1 cellular context compared by ENCODE assay signal in the genomic region with DNA sequence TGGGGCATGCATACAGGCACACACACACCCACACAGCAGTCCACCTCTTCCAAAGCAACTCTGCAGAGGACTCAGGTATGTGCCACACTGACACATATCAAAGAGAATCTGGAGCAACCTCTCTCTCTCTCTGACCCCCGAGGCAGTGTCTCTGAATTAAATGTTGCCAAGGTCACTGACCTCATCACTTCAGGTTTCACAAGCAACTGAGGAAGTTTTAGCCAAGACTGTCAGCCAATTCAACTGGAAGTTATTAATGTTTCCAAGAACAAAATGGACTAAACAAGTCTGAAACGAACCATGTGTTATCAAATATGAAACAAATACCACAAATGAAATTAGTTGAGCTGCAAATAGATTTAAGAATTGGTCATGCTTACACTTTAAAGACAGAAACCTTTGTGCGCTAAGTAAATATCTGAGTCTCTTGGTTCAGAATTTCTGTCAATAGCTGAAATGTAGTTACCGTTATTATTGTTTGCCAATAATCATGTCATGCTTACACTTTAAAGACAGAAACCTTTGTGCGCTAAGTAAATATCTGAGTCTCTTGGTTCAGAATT.
A peak's percentile ranks its signal among the peaks of the same experiment; 100 is the strongest.
TF ChIP-seq lines count a peak whose summit lies in the region.

No MANE protein-coding gene starts in this region.

TF ChIP-seq in HepG2, 621 proteins besides CTCF, POLR2A, EP300 and RAD21 (continued from another document and continues in another):
- TF ChIP-seq, protein P1, sequence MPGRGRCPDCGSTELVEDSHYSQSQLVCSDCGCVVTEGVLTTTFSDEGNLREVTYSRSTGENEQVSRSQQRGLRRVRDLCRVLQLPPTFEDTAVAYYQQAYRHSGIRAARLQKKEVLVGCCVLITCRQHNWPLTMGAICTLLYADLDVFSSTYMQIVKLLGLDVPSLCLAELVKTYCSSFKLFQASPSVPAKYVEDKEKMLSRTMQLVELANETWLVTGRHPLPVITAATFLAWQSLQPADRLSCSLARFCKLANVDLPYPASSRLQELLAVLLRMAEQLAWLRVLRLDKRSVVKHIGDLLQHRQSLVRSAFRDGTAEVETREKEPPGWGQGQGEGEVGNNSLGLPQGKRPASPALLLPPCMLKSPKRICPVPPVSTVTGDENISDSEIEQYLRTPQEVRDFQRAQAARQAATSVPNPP (CRISPR knock-in tag; IDR thresholded peaks at IDR 0.05), result no peak
- no peak for TF ChIP-seq ZSCAN30 (CRISPR knock-in tag; IDR thresholded peaks at IDR 0.05)
- TF ChIP-seq SOX6 (IDR thresholded peaks at IDR 0.05), result no peak
- peak; percentile 88 for TF ChIP-seq SOX6 (CRISPR knock-in tag; IDR thresholded peaks at IDR 0.05)
- TF ChIP-seq PCBP2 (optimal IDR thresholded peaks at IDR 0.05; ENCODE audit: low read depth, low read length, poor library complexity, severe bottlenecking), result no peak
- 0 out of 2 replicates have a peak, but pooled peaks have one; percentile 53 for TF ChIP-seq MBD4 (IDR thresholded peaks at IDR 0.05; ENCODE audit: borderline replicate concordance, low read length)
- no peak for TF ChIP-seq AGO1 (IDR thresholded peaks at IDR 0.05; ENCODE audit: low read depth, low read length, poor library complexity, severe bottlenecking)
- TF ChIP-seq CHD4 (IDR thresholded peaks at IDR 0.05; ENCODE audit: borderline replicate concordance, low read length), result peak; percentile 50; the same call in 1 of the 2 replicates
- TF ChIP-seq AGO2 (optimal IDR thresholded peaks at IDR 0.05; ENCODE audit: low read depth, low read length), result no peak
- TF ChIP-seq, protein P2, sequence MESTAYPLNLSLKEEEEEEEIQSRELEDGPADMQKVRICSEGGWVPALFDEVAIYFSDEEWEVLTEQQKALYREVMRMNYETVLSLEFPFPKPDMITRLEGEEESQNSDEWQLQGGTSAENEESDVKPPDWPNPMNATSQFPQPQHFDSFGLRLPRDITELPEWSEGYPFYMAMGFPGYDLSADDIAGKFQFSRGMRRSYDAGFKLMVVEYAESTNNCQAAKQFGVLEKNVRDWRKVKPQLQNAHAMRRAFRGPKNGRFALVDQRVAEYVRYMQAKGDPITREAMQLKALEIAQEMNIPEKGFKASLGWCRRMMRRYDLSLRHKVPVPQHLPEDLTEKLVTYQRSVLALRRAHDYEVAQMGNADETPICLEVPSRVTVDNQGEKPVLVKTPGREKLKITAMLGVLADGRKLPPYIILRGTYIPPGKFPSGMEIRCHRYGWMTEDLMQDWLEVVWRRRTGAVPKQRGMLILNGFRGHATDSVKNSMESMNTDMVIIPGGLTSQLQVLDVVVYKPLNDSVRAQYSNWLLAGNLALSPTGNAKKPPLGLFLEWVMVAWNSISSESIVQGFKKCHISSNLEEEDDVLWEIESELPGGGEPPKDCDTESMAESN (CRISPR knock-in tag; conservative IDR thresholded peaks at IDR 0.05), result no peak
- TF ChIP-seq, protein P3, sequence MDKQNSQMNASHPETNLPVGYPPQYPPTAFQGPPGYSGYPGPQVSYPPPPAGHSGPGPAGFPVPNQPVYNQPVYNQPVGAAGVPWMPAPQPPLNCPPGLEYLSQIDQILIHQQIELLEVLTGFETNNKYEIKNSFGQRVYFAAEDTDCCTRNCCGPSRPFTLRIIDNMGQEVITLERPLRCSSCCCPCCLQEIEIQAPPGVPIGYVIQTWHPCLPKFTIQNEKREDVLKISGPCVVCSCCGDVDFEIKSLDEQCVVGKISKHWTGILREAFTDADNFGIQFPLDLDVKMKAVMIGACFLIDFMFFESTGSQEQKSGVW (CRISPR knock-in tag; IDR thresholded peaks at IDR 0.05; ENCODE audit: borderline replicate concordance), result no peak
- TF ChIP-seq ZNF720 (CRISPR knock-in tag; IDR thresholded peaks at IDR 0.05), result no peak
- TF ChIP-seq, protein P4, sequence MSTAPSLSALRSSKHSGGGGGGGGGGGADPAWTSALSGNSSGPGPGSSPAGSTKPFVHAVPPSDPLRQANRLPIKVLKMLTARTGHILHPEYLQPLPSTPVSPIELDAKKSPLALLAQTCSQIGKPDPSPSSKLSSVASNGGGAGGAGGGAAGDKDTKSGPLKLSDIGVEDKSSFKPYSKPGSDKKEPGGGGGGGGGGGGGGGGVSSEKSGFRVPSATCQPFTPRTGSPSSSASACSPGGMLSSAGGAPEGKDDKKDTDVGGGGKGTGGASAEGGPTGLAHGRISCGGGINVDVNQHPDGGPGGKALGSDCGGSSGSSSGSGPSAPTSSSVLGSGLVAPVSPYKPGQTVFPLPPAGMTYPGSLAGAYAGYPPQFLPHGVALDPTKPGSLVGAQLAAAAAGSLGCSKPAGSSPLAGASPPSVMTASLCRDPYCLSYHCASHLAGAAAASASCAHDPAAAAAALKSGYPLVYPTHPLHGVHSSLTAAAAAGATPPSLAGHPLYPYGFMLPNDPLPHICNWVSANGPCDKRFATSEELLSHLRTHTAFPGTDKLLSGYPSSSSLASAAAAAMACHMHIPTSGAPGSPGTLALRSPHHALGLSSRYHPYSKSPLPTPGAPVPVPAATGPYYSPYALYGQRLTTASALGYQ (CRISPR knock-in tag; IDR thresholded peaks at IDR 0.05), result 0 out of 2 replicates have a peak, but pooled peaks have one; percentile 61
- TF ChIP-seq, protein P5, sequence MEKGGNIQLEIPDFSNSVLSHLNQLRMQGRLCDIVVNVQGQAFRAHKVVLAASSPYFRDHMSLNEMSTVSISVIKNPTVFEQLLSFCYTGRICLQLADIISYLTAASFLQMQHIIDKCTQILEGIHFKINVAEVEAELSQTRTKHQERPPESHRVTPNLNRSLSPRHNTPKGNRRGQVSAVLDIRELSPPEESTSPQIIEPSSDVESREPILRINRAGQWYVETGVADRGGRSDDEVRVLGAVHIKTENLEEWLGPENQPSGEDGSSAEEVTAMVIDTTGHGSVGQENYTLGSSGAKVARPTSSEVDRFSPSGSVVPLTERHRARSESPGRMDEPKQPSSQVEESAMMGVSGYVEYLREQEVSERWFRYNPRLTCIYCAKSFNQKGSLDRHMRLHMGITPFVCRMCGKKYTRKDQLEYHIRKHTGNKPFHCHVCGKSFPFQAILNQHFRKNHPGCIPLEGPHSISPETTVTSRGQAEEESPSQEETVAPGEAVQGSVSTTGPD (CRISPR knock-in tag; IDR thresholded peaks at IDR 0.05), result no peak
- TF ChIP-seq, protein P6, sequence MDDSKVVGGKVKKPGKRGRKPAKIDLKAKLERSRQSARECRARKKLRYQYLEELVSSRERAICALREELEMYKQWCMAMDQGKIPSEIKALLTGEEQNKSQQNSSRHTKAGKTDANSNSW (CRISPR knock-in tag; IDR thresholded peaks at IDR 0.05; ENCODE audit: borderline replicate concordance), result no peak
- TF ChIP-seq, protein P7, sequence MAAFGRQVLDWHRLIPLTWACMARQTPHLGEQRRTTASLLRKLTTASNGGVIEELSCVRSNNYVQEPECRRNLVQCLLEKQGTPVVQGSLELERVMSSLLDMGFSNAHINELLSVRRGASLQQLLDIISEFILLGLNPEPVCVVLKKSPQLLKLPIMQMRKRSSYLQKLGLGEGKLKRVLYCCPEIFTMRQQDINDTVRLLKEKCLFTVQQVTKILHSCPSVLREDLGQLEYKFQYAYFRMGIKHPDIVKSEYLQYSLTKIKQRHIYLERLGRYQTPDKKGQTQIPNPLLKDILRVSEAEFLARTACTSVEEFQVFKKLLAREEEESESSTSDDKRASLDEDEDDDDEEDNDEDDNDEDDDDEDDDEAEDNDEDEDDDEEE (CRISPR knock-in tag; IDR thresholded peaks at IDR 0.05), result no peak
- TF ChIP-seq NCOA1 (CRISPR knock-in tag; IDR thresholded peaks at IDR 0.05), result no peak
- TF ChIP-seq, protein P8, sequence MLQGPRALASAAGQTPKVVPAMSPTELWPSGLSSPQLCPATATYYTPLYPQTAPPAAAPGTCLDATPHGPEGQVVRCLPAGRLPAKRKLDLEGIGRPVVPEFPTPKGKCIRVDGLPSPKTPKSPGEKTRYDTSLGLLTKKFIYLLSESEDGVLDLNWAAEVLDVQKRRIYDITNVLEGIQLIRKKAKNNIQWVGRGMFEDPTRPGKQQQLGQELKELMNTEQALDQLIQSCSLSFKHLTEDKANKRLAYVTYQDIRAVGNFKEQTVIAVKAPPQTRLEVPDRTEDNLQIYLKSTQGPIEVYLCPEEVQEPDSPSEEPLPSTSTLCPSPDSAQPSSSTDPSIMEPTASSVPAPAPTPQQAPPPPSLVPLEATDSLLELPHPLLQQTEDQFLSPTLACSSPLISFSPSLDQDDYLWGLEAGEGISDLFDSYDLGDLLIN (CRISPR knock-in tag; IDR thresholded peaks at IDR 0.05; ENCODE audit: borderline replicate concordance), result no peak
- TF ChIP-seq ZNF253 (CRISPR knock-in tag; IDR thresholded peaks at IDR 0.05; ENCODE audit: borderline replicate concordance), result no peak
- no peak for TF ChIP-seq ATRX (CRISPR knock-in tag; IDR thresholded peaks at IDR 0.05; ENCODE audit: borderline replicate concordance)
- no peak for TF ChIP-seq ZNF460 (CRISPR knock-in tag; IDR thresholded peaks at IDR 0.05; ENCODE audit: borderline replicate concordance)
- no peak for TF ChIP-seq ZNF431 (CRISPR knock-in tag; IDR thresholded peaks at IDR 0.05; ENCODE audit: borderline replicate concordance, low read depth)
- TF ChIP-seq, protein P9, sequence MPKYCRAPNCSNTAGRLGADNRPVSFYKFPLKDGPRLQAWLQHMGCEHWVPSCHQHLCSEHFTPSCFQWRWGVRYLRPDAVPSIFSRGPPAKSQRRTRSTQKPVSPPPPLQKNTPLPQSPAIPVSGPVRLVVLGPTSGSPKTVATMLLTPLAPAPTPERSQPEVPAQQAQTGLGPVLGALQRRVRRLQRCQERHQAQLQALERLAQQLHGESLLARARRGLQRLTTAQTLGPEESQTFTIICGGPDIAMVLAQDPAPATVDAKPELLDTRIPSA (CRISPR knock-in tag; IDR thresholded peaks at IDR 0.05; ENCODE audit: borderline replicate concordance), result no peak
- TF ChIP-seq ZNF746 (CRISPR knock-in tag; IDR thresholded peaks at IDR 0.05), result no peak
- TF ChIP-seq REPIN1 (CRISPR knock-in tag; IDR thresholded peaks at IDR 0.05; ENCODE audit: borderline replicate concordance, low read depth), result no peak
- no peak for TF ChIP-seq SPEN (CRISPR knock-in tag; IDR thresholded peaks at IDR 0.05; ENCODE audit: low read depth)
- TF ChIP-seq, protein P10, sequence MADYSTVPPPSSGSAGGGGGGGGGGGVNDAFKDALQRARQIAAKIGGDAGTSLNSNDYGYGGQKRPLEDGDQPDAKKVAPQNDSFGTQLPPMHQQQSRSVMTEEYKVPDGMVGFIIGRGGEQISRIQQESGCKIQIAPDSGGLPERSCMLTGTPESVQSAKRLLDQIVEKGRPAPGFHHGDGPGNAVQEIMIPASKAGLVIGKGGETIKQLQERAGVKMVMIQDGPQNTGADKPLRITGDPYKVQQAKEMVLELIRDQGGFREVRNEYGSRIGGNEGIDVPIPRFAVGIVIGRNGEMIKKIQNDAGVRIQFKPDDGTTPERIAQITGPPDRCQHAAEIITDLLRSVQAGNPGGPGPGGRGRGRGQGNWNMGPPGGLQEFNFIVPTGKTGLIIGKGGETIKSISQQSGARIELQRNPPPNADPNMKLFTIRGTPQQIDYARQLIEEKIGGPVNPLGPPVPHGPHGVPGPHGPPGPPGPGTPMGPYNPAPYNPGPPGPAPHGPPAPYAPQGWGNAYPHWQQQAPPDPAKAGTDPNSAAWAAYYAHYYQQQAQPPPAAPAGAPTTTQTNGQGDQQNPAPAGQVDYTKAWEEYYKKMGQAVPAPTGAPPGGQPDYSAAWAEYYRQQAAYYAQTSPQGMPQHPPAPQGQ (CRISPR knock-in tag; IDR thresholded peaks at IDR 0.05; ENCODE audit: borderline replicate concordance), result no peak
- peak; percentile 67 for TF ChIP-seq TBX2 (CRISPR knock-in tag; IDR thresholded peaks at IDR 0.05; ENCODE audit: borderline replicate concordance)
- 0 out of 2 replicates have a peak, but pooled peaks have one; percentile 10 for TF ChIP-seq HHEX (CRISPR knock-in tag; IDR thresholded peaks at IDR 0.05)
- no peak for TF ChIP-seq THYN1 (CRISPR knock-in tag; IDR thresholded peaks at IDR 0.05; ENCODE audit: borderline replicate concordance, low read depth)
- TF ChIP-seq FIP1L1 (IDR thresholded peaks at IDR 0.05; ENCODE audit: borderline replicate concordance, insufficient read depth, low read depth, low read length), result no peak
- TF ChIP-seq SP1 (IDR thresholded peaks at IDR 0.05), result no peak
- TF ChIP-seq SP1 (CRISPR knock-in tag; IDR thresholded peaks at IDR 0.05), result no peak
- TF ChIP-seq, protein P11, sequence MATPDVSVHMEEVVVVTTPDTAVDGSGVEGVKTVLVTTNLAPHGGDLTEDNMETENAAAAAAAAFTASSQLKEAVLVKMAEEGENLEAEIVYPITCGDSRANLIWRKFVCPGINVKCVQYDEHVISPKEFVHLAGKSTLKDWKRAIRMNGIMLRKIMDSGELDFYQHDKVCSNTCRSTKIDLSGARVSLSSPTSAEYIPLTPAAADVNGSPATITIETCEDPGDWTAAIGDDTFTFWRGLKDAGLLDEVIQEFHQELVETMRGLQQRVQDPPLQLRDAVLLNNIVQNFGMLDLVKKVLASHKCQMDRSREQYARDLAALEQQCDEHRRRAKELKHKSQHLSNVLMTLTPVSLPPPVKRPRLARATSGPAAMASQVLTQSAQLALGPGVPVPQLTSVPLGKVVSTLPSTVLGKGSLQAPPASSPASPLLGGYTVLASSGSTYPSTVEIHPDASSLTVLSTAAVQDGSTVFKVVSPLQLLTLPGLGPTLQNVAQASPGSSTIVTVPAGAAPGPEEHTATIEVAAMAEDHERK (CRISPR knock-in tag; IDR thresholded peaks at IDR 0.05; ENCODE audit: low read depth), result no peak
- TF ChIP-seq PAWR (CRISPR knock-in tag; IDR thresholded peaks at IDR 0.05; ENCODE audit: borderline replicate concordance), result no peak
- no peak for TF ChIP-seq ZNF24 (IDR thresholded peaks at IDR 0.05)
- TF ChIP-seq SSRP1 (CRISPR knock-in tag; IDR thresholded peaks at IDR 0.05), result no peak
- no peak for TF ChIP-seq MBNL3 (CRISPR knock-in tag; conservative IDR thresholded peaks at IDR 0.05)
- no peak for TF ChIP-seq ZNF101 (CRISPR knock-in tag; IDR thresholded peaks at IDR 0.05; ENCODE audit: borderline replicate concordance, low read depth)
- no peak for TF ChIP-seq EED (CRISPR knock-in tag; IDR thresholded peaks at IDR 0.05)
- no peak for TF ChIP-seq ZNF549 (CRISPR knock-in tag; IDR thresholded peaks at IDR 0.05)
- peak; percentile 57; the same call in 1 of the 2 replicates for TF ChIP-seq BCL6 (CRISPR knock-in tag; IDR thresholded peaks at IDR 0.05)
- no peak for TF ChIP-seq ZNF350 (CRISPR knock-in tag; IDR thresholded peaks at IDR 0.05; ENCODE audit: borderline replicate concordance, low read depth)
- peak; percentile 14; the same call in 1 of the 2 replicates for TF ChIP-seq ERF (CRISPR knock-in tag; IDR thresholded peaks at IDR 0.05)
- peak; percentile 44; the same call in 1 of the 2 replicates for TF ChIP-seq TOE1 (CRISPR knock-in tag; IDR thresholded peaks at IDR 0.05)
- TF ChIP-seq MTF2 (CRISPR knock-in tag; IDR thresholded peaks at IDR 0.05; ENCODE audit: borderline replicate concordance), result no peak
- no peak for TF ChIP-seq ZNF598 (CRISPR knock-in tag; IDR thresholded peaks at IDR 0.05; ENCODE audit: borderline replicate concordance)
- no peak for TF ChIP-seq ATAD3A (CRISPR knock-in tag; IDR thresholded peaks at IDR 0.05)
- TF ChIP-seq GLI4 (CRISPR knock-in tag; IDR thresholded peaks at IDR 0.05; ENCODE audit: borderline replicate concordance), result no peak
- TF ChIP-seq, protein P12, sequence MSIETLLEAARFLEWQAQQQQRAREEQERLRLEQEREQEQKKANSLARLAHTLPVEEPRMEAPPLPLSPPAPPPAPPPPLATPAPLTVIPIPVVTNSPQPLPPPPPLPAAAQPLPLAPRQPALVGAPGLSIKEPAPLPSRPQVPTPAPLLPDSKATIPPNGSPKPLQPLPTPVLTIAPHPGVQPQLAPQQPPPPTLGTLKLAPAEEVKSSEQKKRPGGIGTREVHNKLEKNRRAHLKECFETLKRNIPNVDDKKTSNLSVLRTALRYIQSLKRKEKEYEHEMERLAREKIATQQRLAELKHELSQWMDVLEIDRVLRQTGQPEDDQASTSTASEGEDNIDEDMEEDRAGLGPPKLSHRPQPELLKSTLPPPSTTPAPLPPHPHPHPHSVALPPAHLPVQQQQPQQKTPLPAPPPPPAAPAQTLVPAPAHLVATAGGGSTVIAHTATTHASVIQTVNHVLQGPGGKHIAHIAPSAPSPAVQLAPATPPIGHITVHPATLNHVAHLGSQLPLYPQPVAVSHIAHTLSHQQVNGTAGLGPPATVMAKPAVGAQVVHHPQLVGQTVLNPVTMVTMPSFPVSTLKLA (IDR thresholded peaks at IDR 0.05), result no peak
